In the genomic region with DNA sequence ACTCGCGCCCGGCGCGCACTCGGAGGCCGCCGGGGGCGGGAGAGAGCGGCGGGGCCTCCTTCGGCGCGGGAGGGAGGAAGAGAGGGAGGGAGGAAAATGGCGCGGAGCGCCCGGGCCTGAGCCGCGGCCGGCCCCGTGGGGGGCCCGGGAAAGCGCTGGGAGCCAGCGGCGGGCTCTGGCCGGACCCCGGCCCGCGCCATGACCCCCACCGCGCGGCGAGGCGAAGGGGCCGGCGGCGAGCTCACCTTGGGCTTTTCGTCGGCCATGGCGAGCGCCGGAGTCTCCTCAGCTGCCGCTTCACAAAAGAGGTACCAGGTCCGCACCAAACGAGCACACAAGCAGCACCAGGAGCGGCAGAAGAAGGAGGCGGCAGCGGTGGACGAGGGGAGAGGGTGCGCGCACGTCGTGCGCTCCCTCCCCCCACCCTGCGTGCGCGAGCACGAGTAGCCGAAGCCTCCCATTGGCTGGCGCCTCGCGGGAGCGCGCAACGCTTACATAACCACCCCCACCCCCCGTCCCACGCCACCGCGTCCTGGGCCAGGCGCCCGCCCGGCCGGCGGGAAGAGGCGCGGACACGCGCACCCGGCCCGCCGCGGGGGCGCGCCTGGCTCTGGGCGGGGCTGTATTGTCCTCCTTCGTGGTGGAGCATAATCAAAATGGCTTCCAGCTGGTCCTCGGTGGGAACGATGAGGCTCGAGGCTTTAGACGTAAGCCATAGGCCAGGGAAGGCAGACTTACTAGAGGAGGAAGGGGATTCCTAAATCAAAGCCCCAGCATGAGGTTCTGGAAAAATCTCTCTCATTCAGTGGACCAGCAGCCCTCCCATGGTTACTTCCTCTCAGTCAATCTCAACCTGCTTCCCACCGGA, we compare ENCODE assay signal across 1 cellular context.
TF ChIP-seq lines count a peak whose summit lies in the region.

A gene (minus strand): TSS at position 391 of the 868 bp plus-strand sequence. CDS start 125 bp downstream, at position 266.

TF ChIP-seq in GM12878, 131 proteins besides CTCF, POLR2A, EP300 and RAD21 (continued from another document and continues in another):
- TF ChIP-seq, protein P1, sequence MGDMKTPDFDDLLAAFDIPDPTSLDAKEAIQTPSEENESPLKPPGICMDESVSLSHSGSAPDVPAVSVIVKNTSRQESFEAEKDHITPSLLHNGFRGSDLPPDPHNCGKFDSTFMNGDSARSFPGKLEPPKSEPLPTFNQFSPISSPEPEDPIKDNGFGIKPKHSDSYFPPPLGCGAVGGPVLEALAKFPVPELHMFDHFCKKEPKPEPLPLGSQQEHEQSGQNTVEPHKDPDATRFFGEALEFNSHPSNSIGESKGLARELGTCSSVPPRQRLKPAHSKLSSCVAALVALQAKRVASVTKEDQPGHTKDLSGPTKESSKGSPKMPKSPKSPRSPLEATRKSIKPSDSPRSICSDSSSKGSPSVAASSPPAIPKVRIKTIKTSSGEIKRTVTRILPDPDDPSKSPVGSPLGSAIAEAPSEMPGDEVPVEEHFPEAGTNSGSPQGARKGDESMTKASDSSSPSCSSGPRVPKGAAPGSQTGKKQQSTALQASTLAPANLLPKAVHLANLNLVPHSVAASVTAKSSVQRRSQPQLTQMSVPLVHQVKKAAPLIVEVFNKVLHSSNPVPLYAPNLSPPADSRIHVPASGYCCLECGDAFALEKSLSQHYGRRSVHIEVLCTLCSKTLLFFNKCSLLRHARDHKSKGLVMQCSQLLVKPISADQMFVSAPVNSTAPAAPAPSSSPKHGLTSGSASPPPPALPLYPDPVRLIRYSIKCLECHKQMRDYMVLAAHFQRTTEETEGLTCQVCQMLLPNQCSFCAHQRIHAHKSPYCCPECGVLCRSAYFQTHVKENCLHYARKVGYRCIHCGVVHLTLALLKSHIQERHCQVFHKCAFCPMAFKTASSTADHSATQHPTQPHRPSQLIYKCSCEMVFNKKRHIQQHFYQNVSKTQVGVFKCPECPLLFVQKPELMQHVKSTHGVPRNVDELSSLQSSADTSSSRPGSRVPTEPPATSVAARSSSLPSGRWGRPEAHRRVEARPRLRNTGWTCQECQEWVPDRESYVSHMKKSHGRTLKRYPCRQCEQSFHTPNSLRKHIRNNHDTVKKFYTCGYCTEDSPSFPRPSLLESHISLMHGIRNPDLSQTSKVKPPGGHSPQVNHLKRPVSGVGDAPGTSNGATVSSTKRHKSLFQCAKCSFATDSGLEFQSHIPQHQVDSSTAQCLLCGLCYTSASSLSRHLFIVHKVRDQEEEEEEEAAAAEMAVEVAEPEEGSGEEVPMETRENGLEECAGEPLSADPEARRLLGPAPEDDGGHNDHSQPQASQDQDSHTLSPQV (IDR thresholded peaks at IDR 0.05), result peak; percentile 87; the same call in 1 of the 2 replicates
- peak; percentile 88 for TF ChIP-seq TAF1 (IDR thresholded peaks at IDR 0.05; ENCODE audit: borderline replicate concordance, low read depth, low read length)
- TF ChIP-seq FOS (IDR thresholded peaks at IDR 0.05; ENCODE audit: borderline replicate concordance, extremely low read depth, insufficient read length), result no peak
- TF ChIP-seq EED (IDR thresholded peaks at IDR 0.05; ENCODE audit: low read depth), result no peak
- peak; percentile 38; the same call in 1 of the 3 replicates for TF ChIP-seq POU2F2 (IDR thresholded peaks at IDR 0.05; ENCODE audit: borderline replicate concordance, low read depth, low read length)
- TF ChIP-seq IKZF1 (conservative IDR thresholded peaks at IDR 0.05), result peak; percentile 76
- no peak for TF ChIP-seq CBFB (IDR thresholded peaks at IDR 0.05; ENCODE audit: low read depth)
- TF ChIP-seq, protein P2, sequence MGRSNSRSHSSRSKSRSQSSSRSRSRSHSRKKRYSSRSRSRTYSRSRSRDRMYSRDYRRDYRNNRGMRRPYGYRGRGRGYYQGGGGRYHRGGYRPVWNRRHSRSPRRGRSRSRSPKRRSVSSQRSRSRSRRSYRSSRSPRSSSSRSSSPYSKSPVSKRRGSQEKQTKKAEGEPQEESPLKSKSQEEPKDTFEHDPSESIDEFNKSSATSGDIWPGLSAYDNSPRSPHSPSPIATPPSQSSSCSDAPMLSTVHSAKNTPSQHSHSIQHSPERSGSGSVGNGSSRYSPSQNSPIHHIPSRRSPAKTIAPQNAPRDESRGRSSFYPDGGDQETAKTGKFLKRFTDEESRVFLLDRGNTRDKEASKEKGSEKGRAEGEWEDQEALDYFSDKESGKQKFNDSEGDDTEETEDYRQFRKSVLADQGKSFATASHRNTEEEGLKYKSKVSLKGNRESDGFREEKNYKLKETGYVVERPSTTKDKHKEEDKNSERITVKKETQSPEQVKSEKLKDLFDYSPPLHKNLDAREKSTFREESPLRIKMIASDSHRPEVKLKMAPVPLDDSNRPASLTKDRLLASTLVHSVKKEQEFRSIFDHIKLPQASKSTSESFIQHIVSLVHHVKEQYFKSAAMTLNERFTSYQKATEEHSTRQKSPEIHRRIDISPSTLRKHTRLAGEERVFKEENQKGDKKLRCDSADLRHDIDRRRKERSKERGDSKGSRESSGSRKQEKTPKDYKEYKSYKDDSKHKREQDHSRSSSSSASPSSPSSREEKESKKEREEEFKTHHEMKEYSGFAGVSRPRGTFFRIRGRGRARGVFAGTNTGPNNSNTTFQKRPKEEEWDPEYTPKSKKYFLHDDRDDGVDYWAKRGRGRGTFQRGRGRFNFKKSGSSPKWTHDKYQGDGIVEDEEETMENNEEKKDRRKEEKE (IDR thresholded peaks at IDR 0.05), result 0 out of 2 replicates have a peak, but pooled peaks have one; percentile 46
- TF ChIP-seq TCF12 (IDR thresholded peaks at IDR 0.05; ENCODE audit: low read depth, low read length), result no peak
- peak; percentile 50 for TF ChIP-seq CREM (IDR thresholded peaks at IDR 0.05; ENCODE audit: low read depth)
- peak; percentile 77; the same call in 1 of the 2 replicates for TF ChIP-seq GATAD2B (conservative IDR thresholded peaks at IDR 0.05; ENCODE audit: low read depth)
- 0 out of 4 replicates have a peak, but pooled peaks of 1 of the 2 experiments have one; percentile 31 for TF ChIP-seq CEBPB (IDR thresholded peaks at IDR 0.05; ENCODE audit: borderline replicate concordance in 1 of 2, low read depth in 2 of 2, low read length in 2 of 2)
- TF ChIP-seq, protein P3, sequence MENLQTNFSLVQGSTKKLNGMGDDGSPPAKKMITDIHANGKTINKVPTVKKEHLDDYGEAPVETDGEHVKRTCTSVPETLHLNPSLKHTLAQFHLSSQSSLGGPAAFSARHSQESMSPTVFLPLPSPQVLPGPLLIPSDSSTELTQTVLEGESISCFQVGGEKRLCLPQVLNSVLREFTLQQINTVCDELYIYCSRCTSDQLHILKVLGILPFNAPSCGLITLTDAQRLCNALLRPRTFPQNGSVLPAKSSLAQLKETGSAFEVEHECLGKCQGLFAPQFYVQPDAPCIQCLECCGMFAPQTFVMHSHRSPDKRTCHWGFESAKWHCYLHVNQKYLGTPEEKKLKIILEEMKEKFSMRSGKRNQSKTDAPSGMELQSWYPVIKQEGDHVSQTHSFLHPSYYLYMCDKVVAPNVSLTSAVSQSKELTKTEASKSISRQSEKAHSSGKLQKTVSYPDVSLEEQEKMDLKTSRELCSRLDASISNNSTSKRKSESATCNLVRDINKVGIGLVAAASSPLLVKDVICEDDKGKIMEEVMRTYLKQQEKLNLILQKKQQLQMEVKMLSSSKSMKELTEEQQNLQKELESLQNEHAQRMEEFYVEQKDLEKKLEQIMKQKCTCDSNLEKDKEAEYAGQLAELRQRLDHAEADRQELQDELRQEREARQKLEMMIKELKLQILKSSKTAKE (IDR thresholded peaks at IDR 0.05; ENCODE audit: low read depth, poor library complexity, severe bottlenecking), result peak; percentile 26
- TF ChIP-seq PAX8 (IDR thresholded peaks at IDR 0.05), result peak; percentile 71; the same call in 1 of the 2 replicates
- peak; percentile 96 for TF ChIP-seq YY1 (IDR thresholded peaks at IDR 0.05; ENCODE audit: low read depth, low read length)
- peak; percentile 3 for TF ChIP-seq SIX5 (IDR thresholded peaks at IDR 0.05; ENCODE audit: low read depth, low read length, severe bottlenecking)
- TF ChIP-seq ZNF217 (IDR thresholded peaks at IDR 0.05), result peak; percentile 53; the same call in 1 of the 2 replicates
- TF ChIP-seq LARP7 (IDR thresholded peaks at IDR 0.05), result peak; percentile 75; the same call in 1 of the 2 replicates
- TF ChIP-seq ZNF24 (IDR thresholded peaks at IDR 0.05), result no peak
- TF ChIP-seq BMI1 (IDR thresholded peaks at IDR 0.05; ENCODE audit: borderline replicate concordance), result no peak
- TF ChIP-seq, protein P4, sequence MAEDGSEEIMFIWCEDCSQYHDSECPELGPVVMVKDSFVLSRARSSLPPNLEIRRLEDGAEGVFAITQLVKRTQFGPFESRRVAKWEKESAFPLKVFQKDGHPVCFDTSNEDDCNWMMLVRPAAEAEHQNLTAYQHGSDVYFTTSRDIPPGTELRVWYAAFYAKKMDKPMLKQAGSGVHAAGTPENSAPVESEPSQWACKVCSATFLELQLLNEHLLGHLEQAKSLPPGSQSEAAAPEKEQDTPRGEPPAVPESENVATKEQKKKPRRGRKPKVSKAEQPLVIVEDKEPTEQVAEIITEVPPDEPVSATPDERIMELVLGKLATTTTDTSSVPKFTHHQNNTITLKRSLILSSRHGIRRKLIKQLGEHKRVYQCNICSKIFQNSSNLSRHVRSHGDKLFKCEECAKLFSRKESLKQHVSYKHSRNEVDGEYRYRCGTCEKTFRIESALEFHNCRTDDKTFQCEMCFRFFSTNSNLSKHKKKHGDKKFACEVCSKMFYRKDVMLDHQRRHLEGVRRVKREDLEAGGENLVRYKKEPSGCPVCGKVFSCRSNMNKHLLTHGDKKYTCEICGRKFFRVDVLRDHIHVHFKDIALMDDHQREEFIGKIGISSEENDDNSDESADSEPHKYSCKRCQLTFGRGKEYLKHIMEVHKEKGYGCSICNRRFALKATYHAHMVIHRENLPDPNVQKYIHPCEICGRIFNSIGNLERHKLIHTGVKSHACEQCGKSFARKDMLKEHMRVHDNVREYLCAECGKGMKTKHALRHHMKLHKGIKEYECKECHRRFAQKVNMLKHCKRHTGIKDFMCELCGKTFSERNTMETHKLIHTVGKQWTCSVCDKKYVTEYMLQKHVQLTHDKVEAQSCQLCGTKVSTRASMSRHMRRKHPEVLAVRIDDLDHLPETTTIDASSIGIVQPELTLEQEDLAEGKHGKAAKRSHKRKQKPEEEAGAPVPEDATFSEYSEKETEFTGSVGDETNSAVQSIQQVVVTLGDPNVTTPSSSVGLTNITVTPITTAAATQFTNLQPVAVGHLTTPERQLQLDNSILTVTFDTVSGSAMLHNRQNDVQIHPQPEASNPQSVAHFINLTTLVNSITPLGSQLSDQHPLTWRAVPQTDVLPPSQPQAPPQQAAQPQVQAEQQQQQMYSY (CRISPR knock-in tag; IDR thresholded peaks at IDR 0.05), result peak; percentile 21; the same call in 1 of the 2 replicates
- peak; percentile 49; the same call in 1 of the 2 replicates for TF ChIP-seq POLR2AphosphoS2 (IDR thresholded peaks at IDR 0.05; ENCODE audit: low read depth, low read length)
- TF ChIP-seq, protein P5, sequence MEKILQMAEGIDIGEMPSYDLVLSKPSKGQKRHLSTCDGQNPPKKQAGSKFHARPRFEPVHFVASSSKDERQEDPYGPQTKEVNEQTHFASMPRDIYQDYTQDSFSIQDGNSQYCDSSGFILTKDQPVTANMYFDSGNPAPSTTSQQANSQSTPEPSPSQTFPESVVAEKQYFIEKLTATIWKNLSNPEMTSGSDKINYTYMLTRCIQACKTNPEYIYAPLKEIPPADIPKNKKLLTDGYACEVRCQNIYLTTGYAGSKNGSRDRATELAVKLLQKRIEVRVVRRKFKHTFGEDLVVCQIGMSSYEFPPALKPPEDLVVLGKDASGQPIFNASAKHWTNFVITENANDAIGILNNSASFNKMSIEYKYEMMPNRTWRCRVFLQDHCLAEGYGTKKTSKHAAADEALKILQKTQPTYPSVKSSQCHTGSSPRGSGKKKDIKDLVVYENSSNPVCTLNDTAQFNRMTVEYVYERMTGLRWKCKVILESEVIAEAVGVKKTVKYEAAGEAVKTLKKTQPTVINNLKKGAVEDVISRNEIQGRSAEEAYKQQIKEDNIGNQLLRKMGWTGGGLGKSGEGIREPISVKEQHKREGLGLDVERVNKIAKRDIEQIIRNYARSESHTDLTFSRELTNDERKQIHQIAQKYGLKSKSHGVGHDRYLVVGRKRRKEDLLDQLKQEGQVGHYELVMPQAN (conservative IDR thresholded peaks at IDR 0.05), result peak; percentile 55; the same call in 1 of the 2 replicates
- peak in 1 of 2 experiments; percentile 14; a peak in 1 of 4 replicates for TF ChIP-seq BHLHE40 (IDR thresholded peaks at IDR 0.05; ENCODE audit: borderline replicate concordance in 1 of 2, low read depth in 2 of 2, low read length in 1 of 2)
- TF ChIP-seq TARDBP (IDR thresholded peaks at IDR 0.05; ENCODE audit: borderline replicate concordance), result 0 out of 2 replicates have a peak, but pooled peaks have one; percentile 66
- 0 out of 2 replicates have a peak, but pooled peaks have one; percentile 16 for TF ChIP-seq STAT1 (conservative IDR thresholded peaks at IDR 0.05)
- TF ChIP-seq EGR1 (IDR thresholded peaks at IDR 0.05; ENCODE audit: borderline replicate concordance in 1 of 2, low read depth in 2 of 2, low read length in 2 of 2), result peak; percentile 72 to 90; a peak in 2 of 3 replicates
- peak; percentile 85 for TF ChIP-seq CHD2 (IDR thresholded peaks at IDR 0.05; ENCODE audit: borderline replicate concordance, low read depth, low read length)
- no peak for TF ChIP-seq MYC (IDR thresholded peaks at IDR 0.05; ENCODE audit: insufficient read depth, insufficient read length, insufficient replicate concordance, low read length, severe bottlenecking)
- no peak for TF ChIP-seq CHD4 (IDR thresholded peaks at IDR 0.05)
- 0 out of 2 replicates have a peak, but pooled peaks have one; percentile 54 for TF ChIP-seq NBN (IDR thresholded peaks at IDR 0.05)
- 0 out of 2 replicates have a peak, but pooled peaks have one; percentile 30 for TF ChIP-seq MEF2A (IDR thresholded peaks at IDR 0.05; ENCODE audit: insufficient read depth, low read depth, low read length)
- peak; percentile 84 for TF ChIP-seq POLR2AphosphoS5 (IDR thresholded peaks at IDR 0.05; ENCODE audit: low read length)
- TF ChIP-seq TCF3 (IDR thresholded peaks at IDR 0.05; ENCODE audit: borderline replicate concordance, insufficient read depth, low read depth, low read length), result no peak
- TF ChIP-seq, protein P6, sequence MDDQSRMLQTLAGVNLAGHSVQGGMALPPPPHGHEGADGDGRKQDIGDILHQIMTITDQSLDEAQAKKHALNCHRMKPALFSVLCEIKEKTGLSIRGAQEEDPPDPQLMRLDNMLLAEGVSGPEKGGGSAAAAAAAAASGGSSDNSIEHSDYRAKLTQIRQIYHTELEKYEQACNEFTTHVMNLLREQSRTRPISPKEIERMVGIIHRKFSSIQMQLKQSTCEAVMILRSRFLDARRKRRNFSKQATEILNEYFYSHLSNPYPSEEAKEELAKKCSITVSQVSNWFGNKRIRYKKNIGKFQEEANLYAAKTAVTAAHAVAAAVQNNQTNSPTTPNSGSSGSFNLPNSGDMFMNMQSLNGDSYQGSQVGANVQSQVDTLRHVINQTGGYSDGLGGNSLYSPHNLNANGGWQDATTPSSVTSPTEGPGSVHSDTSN (IDR thresholded peaks at IDR 0.05; ENCODE audit: insufficient replicate concordance, low read depth, low read length), result no peak
- peak; percentile 36 for TF ChIP-seq KLF5 (IDR thresholded peaks at IDR 0.05; ENCODE audit: partially characterized antibody)
